27 cellular contexts compared by ENCODE assay signal in the genomic region with DNA sequence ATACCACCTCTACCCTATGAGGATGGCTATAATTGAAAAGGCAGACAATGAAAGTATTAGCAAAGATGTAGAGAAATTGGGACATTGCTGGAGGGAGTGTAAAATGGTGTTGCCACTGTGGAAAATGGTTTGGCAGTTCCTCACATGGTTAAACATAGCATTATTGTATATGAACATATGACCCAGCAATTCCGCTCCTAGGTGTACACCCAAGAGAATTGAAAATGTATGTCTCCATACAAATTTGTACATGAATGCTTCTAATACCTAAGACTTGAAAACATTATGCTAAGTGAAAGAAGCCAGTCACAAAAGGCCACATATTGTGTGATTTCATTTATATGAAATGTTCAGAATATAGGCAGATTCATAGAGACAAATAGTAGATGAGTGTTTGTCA. TPM values are rescaled to one million over a fixed set of nuclear protein-coding genes. Genes with fewer than 3 reads are reported as not detected.
A peak's percentile ranks its signal among the peaks of the same experiment; 100 is the strongest.
DNase-seq lines count a peak whose midpoint lies in the region; ATAC-seq, FAIRE-seq and TF ChIP-seq lines count a peak whose summit lies in the region.
"Had no signal": no experiment of that assay in that cellular context is flagged by ENCODE, and none has a peak within 500 bp of the region (broad histone marks: within the 10 kb centered on the region; RNA-seq: fewer than 3 reads in every experiment).

No MANE protein-coding gene starts in this region.

- CTCF ChIA-PET in endothelial cell of umbilical vein (lab: Charles Lee), result interaction anchor here (0.7 to 2.3 kb wide), 5 partner anchors 15 to 44 kb away, joined by 3 to 14 read pairs (median 4); no protein-coding TSS in a partner anchor
- CTCF ChIA-PET in activated CD4-positive, alpha-beta memory T cell treated with anti-CD3 and anti-CD28 coated beads for 36 hours (lab: Charles Lee), result no interaction called here

- H2AFZ ChIP-seq in endothelial cell of umbilical vein (ENCODE audit: low read depth, low read length) (no peak overlapping the region), neural progenitor cell (replicated peaks) (no peak overlapping the region)
- H2AFZ ChIP-seq: GM23248 had no signal

- H3K27ac ChIP-seq in endothelial cell of umbilical vein (ENCODE audit: insufficient read depth, low read depth, low read length), result peak overlapping the region; percentile 52
- H3K27ac ChIP-seq in neural progenitor cell, result no peak overlapping the region
- peak overlapping the region; percentile 60 to 91 (median 74) for H3K27ac ChIP-seq in upper lobe of left lung
- H3K27ac ChIP-seq: GM23248, neutrophil, SJSA1 had no signal

- POLR2A ChIA-PET in endothelial cell of umbilical vein (lab: Charles Lee), result no interaction called here
- POLR2A ChIA-PET in activated CD4-positive, alpha-beta memory T cell treated with anti-CD3 and anti-CD28 coated beads for 36 hours (lab: Charles Lee), result no interaction called here

- H3K79me2 ChIP-seq in endothelial cell of umbilical vein (ENCODE audit: control insufficient read depth, insufficient read depth, low read length) (no peaks in the 10 kb centered on the region), neural progenitor cell (ENCODE audit: low read depth) (no peaks in the 10 kb centered on the region)

- no peaks in the 10 kb centered on the region for H3F3A ChIP-seq in neural progenitor cell (ENCODE audit: low read depth)

- ATAC-seq in upper lobe of left lung (ENCODE audit: low FRiP score in 2 of 2), result no peak

- no TSS peak for BruUV-seq in endothelial cell of umbilical vein (replicated peaks; lab: Mats Ljungman, UMichigan)

- H3K4me2 ChIP-seq in endothelial cell of umbilical vein (ENCODE audit: insufficient read depth, low read length), result no peak overlapping the region
- H3K4me2 ChIP-seq in neural progenitor cell, result no peak overlapping the region

- intact Hi-C loops in endothelial cell of umbilical vein (cut with micrococcal nuclease), result loop anchor here (1.0 kb wide), 2 partner anchors 17 to 44 kb away; no protein-coding TSS in a partner anchor
- intact Hi-C loops in activated CD4-positive, alpha-beta memory T cell treated with anti-CD3 and anti-CD28 coated beads for 36 hours (cut with micrococcal nuclease), result no loop called here

- peaks cover 19% of the 10 kb centered on the region for H3K4me1 Mint-ChIP-seq in neural progenitor cell
- no peaks in the 10 kb centered on the region for H3K4me1 Mint-ChIP-seq in activated CD4-positive, alpha-beta memory T cell treated with anti-CD3 and anti-CD28 coated beads for 36 hours (ENCODE audit: low read depth)

- TF ChIP-seq EP300 in upper lobe of left lung (IDR thresholded peaks at IDR 0.05), result no peak

- H3K27me3 ChIP-seq in endothelial cell of umbilical vein (ENCODE audit: control insufficient read depth in 2 of 2, insufficient read depth in 2 of 2, low read length in 2 of 2), result peaks cover 0 to 2% of the 10 kb centered on the region in 2 experiments
- no peaks in the 10 kb centered on the region for H3K27me3 ChIP-seq in neural progenitor cell
- no peaks in the 10 kb centered on the region for H3K27me3 ChIP-seq in upper lobe of left lung
- no peaks in the 10 kb centered on the region for H3K27me3 ChIP-seq in BE2C
- H3K27me3 ChIP-seq: SJSA1 had no signal

- WGBS in upper lobe of left lung, 2 donors, result 71 to 96% methylated on average over 1 of the region's 1 CpG

- no peaks in the 10 kb centered on the region for H3K27me3 Mint-ChIP-seq in neural progenitor cell (ENCODE audit: insufficient read depth, low read depth)
- H3K27me3 Mint-ChIP-seq in activated CD4-positive, alpha-beta memory T cell treated with anti-CD3 and anti-CD28 coated beads for 36 hours, result no peaks in the 10 kb centered on the region
- H3K27me3 Mint-ChIP-seq: CD4-positive, alpha-beta T cell; progenitor cell of endocrine pancreas had no signal

- DNase-seq in DMS53 (lab: John Stamatoyannopoulos, UW) (peak; percentile 41), DMS53 treated with DMSO at 0.1 percent for 48 hours (lab: John Stamatoyannopoulos, UW; ENCODE audit: unreplicated experiment) (no peak), endothelial cell of umbilical vein (ENCODE audit: low read depth, low spot score) (no peak), neural progenitor cell (ENCODE audit: low spot score) (no peak), upper lobe of left lung (no peak), BE2C (no peak)
- DNase-seq in stimulated activated CD4-positive, alpha-beta T cell treated with anti-CD3 and anti-CD28 coated beads, Interleukin-12 subunit alpha, Interleukin-12 subunit beta, amount 100 ng/mL, for 4 hours, result no peak
- no peak for DNase-seq in activated CD4-positive, alpha-beta memory T cell treated with anti-CD3 and anti-CD28 coated beads for 36 hours
- DNase-seq: activated CD4-positive, alpha-beta memory T cell treated with anti-CD3 and anti-CD28 coated beads, Interleukin-2, amount 10 ng/mL, durations not matched to agents 7 days and 5 days; activated CD4-positive, CD25-positive, alpha-beta regulatory T cell treated with anti-CD3 and anti-CD28 coated beads, Interleukin-2, amount 50 U/mL, for 72 hours; activated CD8-positive, alpha-beta memory T cell treated with anti-CD3 and anti-CD28 coated beads, Interleukin-2, amount 50 U/mL, for 48 hours; activated naive CD4-positive, alpha-beta T cell treated with anti-CD3 and anti-CD28 coated beads, Interleukin-2, amount 10 ng/mL, durations not matched to agents 7 days and 5 days; amniotic stem cell; CD4-positive, alpha-beta T cell; cortex of kidney; GM23248; NCI-H2107; NCI-H774; T-cell had no signal

- H3K9ac ChIP-seq in endothelial cell of umbilical vein (replicated peaks; ENCODE audit: extremely low read depth, insufficient read depth, low read length) (no peak overlapping the region), neural progenitor cell (no peak overlapping the region)
- H3K9ac ChIP-seq: GM23248 had no signal

- H3K4me3 Mint-ChIP-seq in neural progenitor cell, result peak overlapping the region; percentile 5
- no peak overlapping the region for H3K4me3 Mint-ChIP-seq in activated CD4-positive, alpha-beta memory T cell treated with anti-CD3 and anti-CD28 coated beads for 36 hours
- H3K4me3 Mint-ChIP-seq: activated CD4-positive, alpha-beta memory T cell treated with anti-CD3 and anti-CD28 coated beads, Interleukin-2, amount 10 ng/mL, durations not matched to agents 7 days and 5 days; activated naive CD4-positive, alpha-beta T cell treated with anti-CD3 and anti-CD28 coated beads, Interleukin-2, amount 10 ng/mL, durations not matched to agents 7 days and 5 days; CD4-positive, alpha-beta T cell; T-cell had no signal

- no peaks in the 10 kb centered on the region for H4K20me1 ChIP-seq in endothelial cell of umbilical vein (replicated peaks; ENCODE audit: control insufficient read depth, extremely low read depth, insufficient read depth, low read length)
- H4K20me1 ChIP-seq in neural progenitor cell (ENCODE audit: low read depth), result no peaks in the 10 kb centered on the region

- peak overlapping the region; percentile 11 for H3K27ac Mint-ChIP-seq in neural progenitor cell
- H3K27ac Mint-ChIP-seq in activated CD4-positive, alpha-beta memory T cell treated with anti-CD3 and anti-CD28 coated beads for 36 hours, result no peak overlapping the region
- H3K27ac Mint-ChIP-seq: activated CD4-positive, alpha-beta memory T cell treated with anti-CD3 and anti-CD28 coated beads, Interleukin-2, amount 10 ng/mL, durations not matched to agents 7 days and 5 days; activated naive CD4-positive, alpha-beta T cell treated with anti-CD3 and anti-CD28 coated beads, Interleukin-2, amount 10 ng/mL, durations not matched to agents 7 days and 5 days; CD4-positive, alpha-beta T cell; T-cell had no signal

- TF ChIP-seq CTCF in endothelial cell of umbilical vein (IDR thresholded peaks at IDR 0.05; ENCODE audit: extremely low read depth in 1 of 2, insufficient read depth in 1 of 2, low read depth in 1 of 2, low read length in 2 of 2) (no peak), neural progenitor cell (IDR thresholded peaks at IDR 0.05) (no peak), upper lobe of left lung (IDR thresholded peaks at IDR 0.05) (no peak), BE2C (IDR thresholded peaks at IDR 0.05; ENCODE audit: low read depth, low read length) (no peak)

- no peaks in the 10 kb centered on the region for H3K36me3 Mint-ChIP-seq in neural progenitor cell
- H3K36me3 Mint-ChIP-seq in activated CD4-positive, alpha-beta memory T cell treated with anti-CD3 and anti-CD28 coated beads for 36 hours, result no peaks in the 10 kb centered on the region
- H3K36me3 Mint-ChIP-seq: activated naive CD4-positive, alpha-beta T cell treated with anti-CD3 and anti-CD28 coated beads, Interleukin-2, amount 10 ng/mL, durations not matched to agents 7 days and 5 days; T-cell had no signal

- H3K36me3 ChIP-seq in endothelial cell of umbilical vein (ENCODE audit: control insufficient read depth in 2 of 2, extremely low read depth in 1 of 2, insufficient read depth in 2 of 2, low read length in 2 of 2) (no peaks in the 10 kb centered on the region), neural progenitor cell (no peaks in the 10 kb centered on the region), upper lobe of left lung (peaks cover 0 to 3% (median 0%) of the 10 kb centered on the region in 4 donors), BE2C (no peaks in the 10 kb centered on the region)
- H3K36me3 ChIP-seq: neutrophil, SJSA1 had no signal

- no peak for FAIRE-seq in endothelial cell of umbilical vein (lab: Jason Lieb, UNC)
- FAIRE-seq: endometrium, keratinocyte, RCC 7860, TTC549 had no signal

- H3K4me1 ChIP-seq in endothelial cell of umbilical vein (ENCODE audit: control insufficient read depth, extremely low read depth, insufficient read depth, low read length) (peaks cover 11% of the 10 kb centered on the region), neural progenitor cell (no peaks in the 10 kb centered on the region), upper lobe of left lung (peaks cover 13 to 50% (median 38%) of the 10 kb centered on the region in 4 donors), BE2C (peaks cover 5% of the 10 kb centered on the region)

- dilution Hi-C loops in endothelial cell of umbilical vein (cut with MboI; ENCODE audit: extremely low pct_ligation_motif_present, low sequenced_read_pairs), result no loop called here

- H3K4me3 ChIP-seq in endothelial cell of umbilical vein (replicated peaks in 1 of 3; ENCODE audit: insufficient read depth in 1 of 3, low read depth in 1 of 3, low read length in 3 of 3), result no peak overlapping the region
- no peak overlapping the region for H3K4me3 ChIP-seq in neural progenitor cell
- no peak overlapping the region for H3K4me3 ChIP-seq in upper lobe of left lung
- H3K4me3 ChIP-seq in BE2C (ENCODE audit: low read depth, low read length), result no peak overlapping the region
- H3K4me3 ChIP-seq: GM23248, SJSA1 had no signal

- H3K9me1 ChIP-seq in endothelial cell of umbilical vein (replicated peaks; ENCODE audit: control insufficient read depth, extremely low read depth, insufficient read depth, low read length), result no peaks in the 10 kb centered on the region

- H3K9me3 Mint-ChIP-seq in neural progenitor cell, result peaks cover 7% of the 10 kb centered on the region
- H3K9me3 Mint-ChIP-seq in activated CD4-positive, alpha-beta memory T cell treated with anti-CD3 and anti-CD28 coated beads for 36 hours, result peaks cover 11% of the 10 kb centered on the region
- H3K9me3 Mint-ChIP-seq: activated CD4-positive, alpha-beta memory T cell treated with anti-CD3 and anti-CD28 coated beads, Interleukin-2, amount 10 ng/mL, durations not matched to agents 7 days and 5 days had no signal

- H3K9me3 ChIP-seq in endothelial cell of umbilical vein (replicated peaks; ENCODE audit: control insufficient read depth, insufficient read depth, low read length) (no peaks in the 10 kb centered on the region), neural progenitor cell (ENCODE audit: low read depth) (no peaks in the 10 kb centered on the region), upper lobe of left lung (no peaks in the 10 kb centered on the region), BE2C (no peaks in the 10 kb centered on the region; the same call in 1 of the 2 replicates)
- H3K9me3 ChIP-seq: neutrophil, SJSA1 had no signal

- TF ChIP-seq POLR2A in endothelial cell of umbilical vein (IDR thresholded peaks at IDR 0.05; ENCODE audit: low read depth, low read length) (no peak), upper lobe of left lung (IDR thresholded peaks at IDR 0.05) (no peak)

RNA-seq across cellular contexts. Expression of a gene that starts 10.0 kb away (rescaled TPM):
- not detected in 2 replicates for total RNA-seq in endothelial cell of umbilical vein
- polyA plus RNA-seq in endothelial cell of umbilical vein, result 0.04 and 0.10 TPM in 2 replicates
- polyA plus RNA-seq in endothelial cell of umbilical vein (2011; cell fraction: cytosol; rRNA removed), result 0.03 and 0.04 TPM in 2 replicates
- not detected in 2 replicates for polyA plus RNA-seq in endothelial cell of umbilical vein (2011; cell fraction: nucleus; rRNA removed)
- 0.10 TPM in 1 of 2 replicates, not detected in the other for polyA plus RNA-seq in endothelial cell of umbilical vein (2012)
- 0.42 and 0.75 TPM in 2 replicates for polyA minus RNA-seq in endothelial cell of umbilical vein
- not detected for polyA minus RNA-seq in endothelial cell of umbilical vein (2011; cell fraction: cytosol; rRNA and poly(A)+ RNA removed)
- not detected in 2 replicates for polyA minus RNA-seq in endothelial cell of umbilical vein (2011; cell fraction: nucleus; rRNA and poly(A)+ RNA removed)
- total RNA-seq in neural progenitor cell (ENCODE audit: low replicate concordance), result 0.07 and 0.12 TPM in 2 replicates
- total RNA-seq in upper lobe of left lung, result 100 to 1,000 TPM in 4 of 6 donors, 10 to 100 TPM in 2; 86.2 to 366 (median 193) TPM
- total RNA-seq in activated CD4-positive, alpha-beta memory T cell treated with anti-CD3 and anti-CD28 coated beads for 36 hours, result not detected
- polyA plus RNA-seq in BE2C (2012; ENCODE audit: insufficient read depth, insufficient read length, low read depth), result 1.3 TPM
- total RNA-seq: CD4-positive, alpha-beta T cell; fibroblast of lung; GM23248 had no signal
- polyA plus RNA-seq: fibroblast of lung, GM23248, keratinocyte had no signal

Comparison
In these comparisons a context has a peak if more than half of its experiments do, and no peak if none do; other contexts are left out.
1. RNA of a gene that starts 10.0 kb away (total RNA-seq): 86.2 to 366 TPM in upper lobe of left lung; 0.07 to 0.12 TPM in neural progenitor cell, not detected in endothelial cell of umbilical vein and not detected in activated CD4-positive, alpha-beta memory T cell treated with anti-CD3 and anti-CD28 coated beads for 36 hours; every median in the first group is over 10 times any median in the second.